ENCODE assay signal across 1 cellular context in the genomic region with DNA sequence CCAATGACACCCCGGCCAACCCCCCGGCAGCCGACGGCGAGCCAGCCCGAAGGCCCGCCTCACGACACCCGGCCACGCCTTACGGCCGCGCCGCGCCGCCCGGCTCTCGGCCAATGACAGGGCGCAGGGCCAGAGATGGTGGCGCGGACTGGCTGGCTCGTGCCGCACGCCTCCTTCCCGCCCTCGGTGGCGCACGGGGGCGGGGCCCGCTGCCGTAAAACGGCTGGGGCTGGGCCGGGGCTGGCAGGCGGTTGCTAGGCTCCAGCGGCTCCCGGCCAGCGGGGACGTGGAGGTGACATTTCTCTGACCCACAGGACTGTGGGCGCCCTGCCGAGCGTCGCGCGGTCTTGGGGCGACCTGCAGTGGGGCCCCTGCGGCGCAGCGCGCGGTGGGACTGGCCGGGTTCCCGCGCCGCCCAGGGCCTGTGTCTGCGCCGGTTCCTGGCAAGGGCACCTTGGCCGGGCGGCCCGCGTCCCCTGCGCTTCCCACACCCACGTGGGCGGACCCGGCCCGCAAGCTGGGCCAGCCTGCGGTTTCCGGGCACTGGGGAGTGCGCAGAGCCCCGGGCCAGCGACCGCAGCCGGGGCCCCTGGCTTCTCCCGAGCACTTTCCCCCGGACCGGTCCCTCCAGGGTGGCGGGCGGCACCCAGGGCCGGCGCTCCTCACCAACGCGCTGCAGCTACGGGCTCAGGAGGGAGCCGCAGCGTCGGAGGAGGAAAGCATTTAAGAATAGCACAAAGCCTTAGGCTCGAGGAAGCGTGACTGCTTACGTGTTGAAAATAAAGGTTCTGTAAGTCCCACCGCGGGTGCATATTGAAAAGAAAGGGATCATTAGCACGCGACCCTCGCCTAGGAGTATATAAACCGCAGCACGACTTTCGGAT.
TF ChIP-seq lines count a peak whose summit lies in the region.

MPC1 (minus strand) TSS at position 8 of the 884 bp plus-strand sequence. CDS start 64 bp downstream, outside the sequence.

TF ChIP-seq in HepG2, 621 proteins besides CTCF, POLR2A, EP300 and RAD21 (continued from another document and continues in another):
- peak; percentile 87 for TF ChIP-seq RFX1 (IDR thresholded peaks at IDR 0.05)
- TF ChIP-seq NR1H2 (CRISPR knock-in tag; IDR thresholded peaks at IDR 0.05; ENCODE audit: borderline replicate concordance, low read depth) = 0 out of 2 replicates have a peak, but pooled peaks have one; percentile 6
- peak; percentile 28; the same call in 1 of the 2 replicates for TF ChIP-seq ZNF235 (CRISPR knock-in tag; IDR thresholded peaks at IDR 0.05; ENCODE audit: borderline replicate concordance)
- no peak for TF ChIP-seq ZMYM2 (CRISPR knock-in tag; IDR thresholded peaks at IDR 0.05)
- peak; percentile 34; the same call in 1 of the 2 replicates for TF ChIP-seq ZNF350 (CRISPR knock-in tag; IDR thresholded peaks at IDR 0.05; ENCODE audit: borderline replicate concordance, low read depth)
- peak; percentile 61; the same call in 1 of the 2 replicates for TF ChIP-seq TFAP4 (IDR thresholded peaks at IDR 0.05; ENCODE audit: borderline replicate concordance, low read depth)
- TF ChIP-seq FIP1L1 (IDR thresholded peaks at IDR 0.05; ENCODE audit: borderline replicate concordance, insufficient read depth, low read depth, low read length) = no peak
- TF ChIP-seq ZNF230 (CRISPR knock-in tag; IDR thresholded peaks at IDR 0.05) = no peak
- TF ChIP-seq ZNF232 (CRISPR knock-in tag; IDR thresholded peaks at IDR 0.05; ENCODE audit: borderline replicate concordance) = peak; percentile 81; the same call in 1 of the 2 replicates
- TF ChIP-seq GATA4 (IDR thresholded peaks at IDR 0.05; ENCODE audit: borderline replicate concordance, low read depth) = peak; percentile 68; the same call in 1 of the 2 replicates
- TF ChIP-seq WIZ (CRISPR knock-in tag; IDR thresholded peaks at IDR 0.05) = no peak
- TF ChIP-seq CENPX (CRISPR knock-in tag; IDR thresholded peaks at IDR 0.05) = no peak
- TF ChIP-seq, protein P1, sequence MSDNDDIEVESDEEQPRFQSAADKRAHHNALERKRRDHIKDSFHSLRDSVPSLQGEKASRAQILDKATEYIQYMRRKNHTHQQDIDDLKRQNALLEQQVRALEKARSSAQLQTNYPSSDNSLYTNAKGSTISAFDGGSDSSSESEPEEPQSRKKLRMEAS (IDR thresholded peaks at IDR 0.05) = peak; percentile 92; the same call in 1 of the 2 replicates
- TF ChIP-seq SUZ12 (IDR thresholded peaks at IDR 0.05; ENCODE audit: low read depth, low read length) = no peak
- TF ChIP-seq STAT5B (CRISPR knock-in tag; IDR thresholded peaks at IDR 0.05) = no peak
- TF ChIP-seq ZNF547 (CRISPR knock-in tag; IDR thresholded peaks at IDR 0.05) = peak; percentile 94
- TF ChIP-seq ETV5 (CRISPR knock-in tag; IDR thresholded peaks at IDR 0.05; ENCODE audit: borderline replicate concordance) = no peak; the same call in 1 of the 2 replicates
- TF ChIP-seq SP1 (IDR thresholded peaks at IDR 0.05) = no peak
- TF ChIP-seq SP1 (CRISPR knock-in tag; IDR thresholded peaks at IDR 0.05) = peak; percentile 97
- peak; percentile 20; the same call in 1 of the 2 replicates for TF ChIP-seq FOXA3 (CRISPR knock-in tag; IDR thresholded peaks at IDR 0.05)
- 0 out of 2 replicates have a peak, but pooled peaks have one; percentile 7 for TF ChIP-seq ZSCAN30 (CRISPR knock-in tag; IDR thresholded peaks at IDR 0.05)
- TF ChIP-seq, protein P2, sequence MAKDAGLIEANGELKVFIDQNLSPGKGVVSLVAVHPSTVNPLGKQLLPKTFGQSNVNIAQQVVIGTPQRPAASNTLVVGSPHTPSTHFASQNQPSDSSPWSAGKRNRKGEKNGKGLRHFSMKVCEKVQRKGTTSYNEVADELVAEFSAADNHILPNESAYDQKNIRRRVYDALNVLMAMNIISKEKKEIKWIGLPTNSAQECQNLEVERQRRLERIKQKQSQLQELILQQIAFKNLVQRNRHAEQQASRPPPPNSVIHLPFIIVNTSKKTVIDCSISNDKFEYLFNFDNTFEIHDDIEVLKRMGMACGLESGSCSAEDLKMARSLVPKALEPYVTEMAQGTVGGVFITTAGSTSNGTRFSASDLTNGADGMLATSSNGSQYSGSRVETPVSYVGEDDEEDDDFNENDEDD (CRISPR knock-in tag; IDR thresholded peaks at IDR 0.05; ENCODE audit: borderline replicate concordance) = peak; percentile 99
- TF ChIP-seq ZNF607 (CRISPR knock-in tag; IDR thresholded peaks at IDR 0.05; ENCODE audit: borderline replicate concordance) = peak; percentile 60
- TF ChIP-seq ZNF44 (CRISPR knock-in tag; IDR thresholded peaks at IDR 0.05) = peak; percentile 52; the same call in 1 of the 2 replicates
- TF ChIP-seq GABPA (IDR thresholded peaks at IDR 0.05; ENCODE audit: low read depth, low read length) = no peak
- no peak for TF ChIP-seq GABPA (CRISPR knock-in tag; IDR thresholded peaks at IDR 0.05; ENCODE audit: low read depth)
- TF ChIP-seq, protein P3, sequence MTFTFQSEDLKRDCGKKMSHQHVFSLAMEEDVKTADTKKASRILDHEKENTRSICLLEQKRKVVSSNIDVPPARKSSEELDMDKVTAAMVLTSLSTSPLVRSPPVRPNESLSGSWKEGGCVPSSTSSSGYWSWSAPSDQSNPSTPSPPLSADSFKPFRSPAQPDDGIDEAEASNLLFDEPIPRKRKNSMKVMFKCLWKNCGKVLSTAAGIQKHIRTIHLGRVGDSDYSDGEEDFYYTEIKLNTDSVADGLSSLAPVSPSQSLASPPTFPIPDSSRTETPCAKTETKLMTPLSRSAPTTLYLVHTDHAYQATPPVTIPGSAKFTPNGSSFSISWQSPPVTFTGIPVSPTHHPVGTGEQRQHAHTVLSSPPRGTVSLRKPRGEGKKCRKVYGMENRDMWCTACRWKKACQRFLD (CRISPR knock-in tag; IDR thresholded peaks at IDR 0.05; ENCODE audit: borderline replicate concordance) = peak; percentile 92; the same call in 1 of the 2 replicates
- TF ChIP-seq ZNF17 (CRISPR knock-in tag; IDR thresholded peaks at IDR 0.05) = no peak
- TF ChIP-seq KDM4B (CRISPR knock-in tag; IDR thresholded peaks at IDR 0.05) = no peak; the same call in 1 of the 2 replicates
- TF ChIP-seq ZNF451 (CRISPR knock-in tag; IDR thresholded peaks at IDR 0.05) = peak; percentile 90
- TF ChIP-seq ZNF34 (CRISPR knock-in tag; IDR thresholded peaks at IDR 0.05; ENCODE audit: borderline replicate concordance) = no peak
- 0 out of 2 replicates have a peak, but pooled peaks have one; percentile 56 for TF ChIP-seq ZNF354B (CRISPR knock-in tag; IDR thresholded peaks at IDR 0.05)
- peak; percentile 50 for TF ChIP-seq DMAP1 (CRISPR knock-in tag; IDR thresholded peaks at IDR 0.05)
- TF ChIP-seq ZNF382 (CRISPR knock-in tag; IDR thresholded peaks at IDR 0.05; ENCODE audit: borderline replicate concordance) = no peak
- TF ChIP-seq SRSF1 (optimal IDR thresholded peaks at IDR 0.05; ENCODE audit: low read depth, low read length) = peak; percentile 33
- no peak for TF ChIP-seq ZNF570 (CRISPR knock-in tag; IDR thresholded peaks at IDR 0.05; ENCODE audit: borderline replicate concordance)
- TF ChIP-seq, protein P4, sequence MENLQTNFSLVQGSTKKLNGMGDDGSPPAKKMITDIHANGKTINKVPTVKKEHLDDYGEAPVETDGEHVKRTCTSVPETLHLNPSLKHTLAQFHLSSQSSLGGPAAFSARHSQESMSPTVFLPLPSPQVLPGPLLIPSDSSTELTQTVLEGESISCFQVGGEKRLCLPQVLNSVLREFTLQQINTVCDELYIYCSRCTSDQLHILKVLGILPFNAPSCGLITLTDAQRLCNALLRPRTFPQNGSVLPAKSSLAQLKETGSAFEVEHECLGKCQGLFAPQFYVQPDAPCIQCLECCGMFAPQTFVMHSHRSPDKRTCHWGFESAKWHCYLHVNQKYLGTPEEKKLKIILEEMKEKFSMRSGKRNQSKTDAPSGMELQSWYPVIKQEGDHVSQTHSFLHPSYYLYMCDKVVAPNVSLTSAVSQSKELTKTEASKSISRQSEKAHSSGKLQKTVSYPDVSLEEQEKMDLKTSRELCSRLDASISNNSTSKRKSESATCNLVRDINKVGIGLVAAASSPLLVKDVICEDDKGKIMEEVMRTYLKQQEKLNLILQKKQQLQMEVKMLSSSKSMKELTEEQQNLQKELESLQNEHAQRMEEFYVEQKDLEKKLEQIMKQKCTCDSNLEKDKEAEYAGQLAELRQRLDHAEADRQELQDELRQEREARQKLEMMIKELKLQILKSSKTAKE (CRISPR knock-in tag; IDR thresholded peaks at IDR 0.05; ENCODE audit: borderline replicate concordance) = peak; percentile 55; the same call in 1 of the 2 replicates
- no peak for TF ChIP-seq ZNF530 (CRISPR knock-in tag; IDR thresholded peaks at IDR 0.05; ENCODE audit: low read depth)
- TF ChIP-seq ZNF792 (CRISPR knock-in tag; IDR thresholded peaks at IDR 0.05) = peak; percentile 41
- TF ChIP-seq EEA1 (CRISPR knock-in tag; IDR thresholded peaks at IDR 0.05; ENCODE audit: borderline replicate concordance) = peak; percentile 51
- TF ChIP-seq CREB1 (IDR thresholded peaks at IDR 0.05) = peak; percentile 81; the same call in 1 of the 2 replicates
- TF ChIP-seq CREB1 (CRISPR knock-in tag; IDR thresholded peaks at IDR 0.05) = no peak
- peak; percentile 55; the same call in 1 of the 2 replicates for TF ChIP-seq ZKSCAN8 (CRISPR knock-in tag; IDR thresholded peaks at IDR 0.05; ENCODE audit: borderline replicate concordance)
- TF ChIP-seq ELF4 (CRISPR knock-in tag; IDR thresholded peaks at IDR 0.05; ENCODE audit: borderline replicate concordance) = 0 out of 2 replicates have a peak, but pooled peaks have one; percentile 58
- TF ChIP-seq CC2D1A (CRISPR knock-in tag; IDR thresholded peaks at IDR 0.05) = peak; percentile 98
- peak; percentile 76; the same call in 1 of the 2 replicates for TF ChIP-seq REXO4 (CRISPR knock-in tag; IDR thresholded peaks at IDR 0.05; ENCODE audit: borderline replicate concordance)
- TF ChIP-seq ZSCAN29 (CRISPR knock-in tag; conservative IDR thresholded peaks at IDR 0.05) = no peak
- no peak for TF ChIP-seq NCOA5 (CRISPR knock-in tag; IDR thresholded peaks at IDR 0.05)
- TF ChIP-seq ZNF777 (CRISPR knock-in tag; IDR thresholded peaks at IDR 0.05) = peak; percentile 81
- no peak for TF ChIP-seq ZNF460 (CRISPR knock-in tag; IDR thresholded peaks at IDR 0.05; ENCODE audit: borderline replicate concordance)
- peak; percentile 72; the same call in 1 of the 2 replicates for TF ChIP-seq MLXIP (CRISPR knock-in tag; IDR thresholded peaks at IDR 0.05; ENCODE audit: borderline replicate concordance)
- TF ChIP-seq U2AF1 (optimal IDR thresholded peaks at IDR 0.05; ENCODE audit: low read depth, low read length) = no peak
- peak; percentile 94 for TF ChIP-seq DR1 (CRISPR knock-in tag; IDR thresholded peaks at IDR 0.05)
- TF ChIP-seq, protein P5, sequence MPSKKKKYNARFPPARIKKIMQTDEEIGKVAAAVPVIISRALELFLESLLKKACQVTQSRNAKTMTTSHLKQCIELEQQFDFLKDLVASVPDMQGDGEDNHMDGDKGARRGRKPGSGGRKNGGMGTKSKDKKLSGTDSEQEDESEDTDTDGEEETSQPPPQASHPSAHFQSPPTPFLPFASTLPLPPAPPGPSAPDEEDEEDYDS (CRISPR knock-in tag; IDR thresholded peaks at IDR 0.05) = peak; percentile 97
- TF ChIP-seq KDM1A (CRISPR knock-in tag; IDR thresholded peaks at IDR 0.05) = no peak
- TF ChIP-seq SMAD1 (CRISPR knock-in tag; IDR thresholded peaks at IDR 0.05; ENCODE audit: borderline replicate concordance, low read depth) = peak; percentile 67; the same call in 1 of the 2 replicates
- no peak for TF ChIP-seq ZNF136 (CRISPR knock-in tag; IDR thresholded peaks at IDR 0.05; ENCODE audit: low read depth)
- TF ChIP-seq NPAS2 (CRISPR knock-in tag; IDR thresholded peaks at IDR 0.05; ENCODE audit: borderline replicate concordance) = no peak
- TF ChIP-seq TBX2 (CRISPR knock-in tag; IDR thresholded peaks at IDR 0.05; ENCODE audit: borderline replicate concordance) = peak; percentile 81
- TF ChIP-seq ZNF83 (CRISPR knock-in tag; IDR thresholded peaks at IDR 0.05; ENCODE audit: borderline replicate concordance) = 0 out of 2 replicates have a peak, but pooled peaks have one; percentile 73
- no peak for TF ChIP-seq ZNF33B (CRISPR knock-in tag; IDR thresholded peaks at IDR 0.05)
- no peak for TF ChIP-seq MTF2 (CRISPR knock-in tag; IDR thresholded peaks at IDR 0.05; ENCODE audit: borderline replicate concordance)
- 0 out of 2 replicates have a peak, but pooled peaks have one; percentile 89 for TF ChIP-seq ZNF703 (CRISPR knock-in tag; IDR thresholded peaks at IDR 0.05; ENCODE audit: borderline replicate concordance)
- 0 out of 2 replicates have a peak, but pooled peaks have one; percentile 43 for TF ChIP-seq ZNF713 (CRISPR knock-in tag; IDR thresholded peaks at IDR 0.05)
